ENCODE assay signal across 3 cellular contexts in genomic region chr15:23912191-23912590, GRCh38.
TF ChIP-seq lines count a peak whose summit lies in the region.

No MANE protein-coding gene starts in this region.

TF ChIP-seq in H1, 55 proteins besides CTCF, POLR2A, EP300 and RAD21:
- TF ChIP-seq RXRA (IDR thresholded peaks at IDR 0.05; ENCODE audit: insufficient read depth, low read depth, low read length) (no peak), EGR1 (IDR thresholded peaks at IDR 0.05; ENCODE audit: borderline replicate concordance, low read depth, low read length) (no peak), CHD2 (IDR thresholded peaks at IDR 0.05; ENCODE audit: low read length) (no peak), CTBP2 (IDR thresholded peaks at IDR 0.05; ENCODE audit: borderline replicate concordance, insufficient read depth, insufficient read length, low read length) (no peak), SAP30 (IDR thresholded peaks at IDR 0.05; ENCODE audit: insufficient read depth, insufficient replicate concordance, low read length) (no peak), TCF12 (IDR thresholded peaks at IDR 0.05; ENCODE audit: low read depth, low read length) (no peak), TAF1 (IDR thresholded peaks at IDR 0.05; ENCODE audit: low read depth, low read length) (no peak), ZNF274 (IDR thresholded peaks at IDR 0.05; ENCODE audit: borderline replicate concordance, extremely low read depth, low read length) (no peak), CREB1 (IDR thresholded peaks at IDR 0.05) (no peak), NANOG (IDR thresholded peaks at IDR 0.05; ENCODE audit: insufficient read depth, low read depth, low read length, poor library complexity, severe bottlenecking) (no peak)
- TF ChIP-seq, protein P1, sequence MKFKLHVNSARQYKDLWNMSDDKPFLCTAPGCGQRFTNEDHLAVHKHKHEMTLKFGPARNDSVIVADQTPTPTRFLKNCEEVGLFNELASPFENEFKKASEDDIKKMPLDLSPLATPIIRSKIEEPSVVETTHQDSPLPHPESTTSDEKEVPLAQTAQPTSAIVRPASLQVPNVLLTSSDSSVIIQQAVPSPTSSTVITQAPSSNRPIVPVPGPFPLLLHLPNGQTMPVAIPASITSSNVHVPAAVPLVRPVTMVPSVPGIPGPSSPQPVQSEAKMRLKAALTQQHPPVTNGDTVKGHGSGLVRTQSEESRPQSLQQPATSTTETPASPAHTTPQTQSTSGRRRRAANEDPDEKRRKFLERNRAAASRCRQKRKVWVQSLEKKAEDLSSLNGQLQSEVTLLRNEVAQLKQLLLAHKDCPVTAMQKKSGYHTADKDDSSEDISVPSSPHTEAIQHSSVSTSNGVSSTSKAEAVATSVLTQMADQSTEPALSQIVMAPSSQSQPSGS (IDR thresholded peaks at IDR 0.05; ENCODE audit: low read length) = no peak

TF ChIP-seq in neural cell, 6 proteins besides CTCF, POLR2A, EP300 and RAD21:
- TF ChIP-seq MXI1 (conservative IDR thresholded peaks at IDR 0.05; ENCODE audit: poor library complexity, severe bottlenecking) (no peak), TAF1 (IDR thresholded peaks at IDR 0.05; ENCODE audit: low read depth) (no peak), EZH2 (IDR thresholded peaks at IDR 0.05; ENCODE audit: borderline replicate concordance, insufficient read depth, low read length, poor library complexity, severe bottlenecking) (no peak), POLR2AphosphoS5 (IDR thresholded peaks at IDR 0.05) (no peak), REST (IDR thresholded peaks at IDR 0.05; ENCODE audit: borderline replicate concordance) (no peak), SMC3 (conservative IDR thresholded peaks at IDR 0.05; ENCODE audit: poor library complexity) (no peak)

TF ChIP-seq in GM12891, 5 proteins besides CTCF, POLR2A, EP300 and RAD21:
- no peak for TF ChIP-seq TAF1 (IDR thresholded peaks at IDR 0.05; ENCODE audit: low read depth, low read length)
- TF ChIP-seq PAX5 (IDR thresholded peaks at IDR 0.05; ENCODE audit: insufficient read depth, low read length, severe bottlenecking) = no peak
- TF ChIP-seq SPI1 (IDR thresholded peaks at IDR 0.05; ENCODE audit: low read depth, low read length) = no peak
- TF ChIP-seq POLR2AphosphoS5 (IDR thresholded peaks at IDR 0.05; ENCODE audit: low read depth, low read length) = no peak
- TF ChIP-seq POU2F2 (IDR thresholded peaks at IDR 0.05; ENCODE audit: low read depth, low read length) = no peak
